In genomic region chrX:105502336-105502735, GRCh38 we compare ENCODE assay signal across 25 cellular contexts.
"Had no signal": no experiment of that assay in that cellular context is flagged by ENCODE, and none has a peak within 500 bp of the region (broad histone marks: within the 10 kb centered on the region; RNA-seq: fewer than 3 reads in every experiment).

No MANE protein-coding gene starts in this region.

- H3K4me1 ChIP-seq: left ventricle myocardium inferior, neural progenitor cell, upper lobe of left lung had no signal

- ATAC-seq: activated CD4-positive, alpha-beta T cell treated with anti-CD3 and anti-CD28 coated beads for 36 hours; activated T-cell treated with anti-CD3 and anti-CD28 coated beads, Interleukin-2, amount 50 U/mL, for 4 hours; naive thymus-derived CD8-positive, alpha-beta T cell; sciatic nerve had no signal

- H3K27me3 ChIP-seq: neural progenitor cell, upper lobe of left lung had no signal

- FAIRE-seq: endometrium, frontal cortex had no signal

- H2AFZ ChIP-seq: neural progenitor cell had no signal

- H3K36me3 Mint-ChIP-seq: activated naive CD4-positive, alpha-beta T cell treated with anti-CD3 and anti-CD28 coated beads, Interleukin-2, amount 10 ng/mL, durations not matched to agents 7 days and 5 days; naive thymus-derived CD8-positive, alpha-beta T cell; neural progenitor cell had no signal

- H3K27ac Mint-ChIP-seq: activated B cell treated with CpG ODN at 0.5 μM for 24 hours; activated CD4-positive, alpha-beta T cell treated with anti-CD3 and anti-CD28 coated beads for 36 hours; activated naive CD4-positive, alpha-beta T cell treated with anti-CD3 and anti-CD28 coated beads, Interleukin-2, amount 10 ng/mL, durations not matched to agents 7 days and 5 days; dendritic cell treated with granulocyte-macrophage colony-stimulating factor and Interleukin-4, amounts not matched to agents 40 ng/mL and 50 ng/mL, for 4 days; mesothelial cell of epicardium; naive thymus-derived CD8-positive, alpha-beta T cell; neural progenitor cell; T-helper 1 cell treated with Interleukin-12 subunit alpha and Interleukin-12 subunit beta and Interleukin-4 antibody, amounts not matched to agents 30 μg/mL and 1 μg/mL, for 36 hours had no signal

- H3K36me3 ChIP-seq: left ventricle myocardium inferior, neural progenitor cell, upper lobe of left lung had no signal

- H3K27me3 Mint-ChIP-seq: activated B cell treated with CpG ODN at 0.5 μM for 24 hours; activated CD4-positive, alpha-beta T cell treated with anti-CD3 and anti-CD28 coated beads for 36 hours; activated naive CD4-positive, alpha-beta T cell treated with anti-CD3 and anti-CD28 coated beads, Interleukin-2, amount 10 ng/mL, durations not matched to agents 7 days and 5 days; dendritic cell treated with granulocyte-macrophage colony-stimulating factor and Interleukin-4, amounts not matched to agents 40 ng/mL and 50 ng/mL, for 4 days; naive thymus-derived CD8-positive, alpha-beta T cell had no signal

- H3K9me3 Mint-ChIP-seq: activated naive CD4-positive, alpha-beta T cell treated with anti-CD3 and anti-CD28 coated beads, Interleukin-2, amount 10 ng/mL, durations not matched to agents 7 days and 5 days; dendritic cell treated with granulocyte-macrophage colony-stimulating factor and Interleukin-4, amounts not matched to agents 40 ng/mL and 50 ng/mL, for 4 days had no signal

- H3K9ac ChIP-seq: neural progenitor cell had no signal

- H3K4me3 Mint-ChIP-seq: activated B cell treated with CpG ODN at 0.5 μM for 24 hours; activated CD4-positive, alpha-beta T cell treated with anti-CD3 and anti-CD28 coated beads for 36 hours; activated naive CD4-positive, alpha-beta T cell treated with anti-CD3 and anti-CD28 coated beads, Interleukin-2, amount 10 ng/mL, durations not matched to agents 7 days and 5 days; activated T-cell treated with anti-CD3 and anti-CD28 coated beads, Interleukin-2, amount 50 U/mL, for 4 hours; dendritic cell treated with granulocyte-macrophage colony-stimulating factor and Interleukin-4, amounts not matched to agents 40 ng/mL and 50 ng/mL, for 4 days; mesothelial cell of epicardium; naive thymus-derived CD8-positive, alpha-beta T cell; neural progenitor cell; T-helper 1 cell treated with Interleukin-12 subunit alpha and Interleukin-12 subunit beta and Interleukin-4 antibody, amounts not matched to agents 30 μg/mL and 1 μg/mL, for 36 hours had no signal

- H3K27ac ChIP-seq: left ventricle myocardium inferior, neural progenitor cell, upper lobe of left lung had no signal

- H3K9me3 ChIP-seq: upper lobe of left lung had no signal

- DNase-seq: activated B cell treated with CpG ODN at 0.5 μM for 24 hours; activated CD4-positive, alpha-beta T cell treated with anti-CD3 and anti-CD28 coated beads for 36 hours; activated CD4-positive, alpha-beta T cell treated with anti-CD3 and anti-CD28 coated beads, Interleukin-2, amount 50 U/mL, for 4 hours; activated CD8-positive, alpha-beta memory T cell treated with anti-CD3 and anti-CD28 coated beads, Interleukin-2, amount 50 U/mL, for 48 hours; activated effector memory CD4-positive, alpha-beta T cell treated with Interleukin-2 at 50 U/mL for 16 hours; activated naive CD4-positive, alpha-beta T cell treated with anti-CD3 and anti-CD28 coated beads, Interleukin-2, amount 10 ng/mL, durations not matched to agents 7 days and 5 days; activated T-cell treated with anti-CD3 and anti-CD28 coated beads, Interleukin-2, amount 50 U/mL, for 4 hours; effector CD4-positive, alpha-beta T cell; erythroblast; glutamatergic neuron; hippocampal formation; left ventricle myocardium inferior; naive thymus-derived CD8-positive, alpha-beta T cell; stimulated activated CD4-positive, alpha-beta T cell treated with anti-CD3 and anti-CD28 coated beads, Interleukin-2, amount 100 ng/mL, for 48 hours; stimulated activated CD8-positive, alpha-beta memory T cell treated with anti-CD3 and anti-CD28 coated beads, Interleukin-4, amount 100 ng/mL, for 48 hours; stimulated activated naive CD4-positive, alpha-beta T cell; T1000; upper lobe of left lung had no signal

- H3K4me2 ChIP-seq: neural progenitor cell had no signal

- H3K4me1 Mint-ChIP-seq: activated B cell treated with CpG ODN at 0.5 μM for 24 hours; activated CD4-positive, alpha-beta T cell treated with anti-CD3 and anti-CD28 coated beads for 36 hours; activated naive CD4-positive, alpha-beta T cell treated with anti-CD3 and anti-CD28 coated beads, Interleukin-2, amount 10 ng/mL, durations not matched to agents 7 days and 5 days; naive thymus-derived CD8-positive, alpha-beta T cell; neural progenitor cell had no signal

- H3K4me3 ChIP-seq: left ventricle myocardium inferior, neural progenitor cell, upper lobe of left lung had no signal
